Comparison of ENCODE assay signal across 28 cellular contexts in genomic region chr7:151558575-151558974, GRCh38. TPM values are rescaled to one million over a fixed set of nuclear protein-coding genes. Genes with fewer than 3 reads are reported as not detected.
A peak's percentile ranks its signal among the peaks of the same experiment; 100 is the strongest.
DNase-seq lines count a peak whose midpoint lies in the region; ATAC-seq and TF ChIP-seq lines count a peak whose summit lies in the region.
"Had no signal": no experiment of that assay in that cellular context is flagged by ENCODE, and none has a peak within 500 bp of the region (broad histone marks: within the 10 kb centered on the region; RNA-seq: fewer than 3 reads in every experiment).

No MANE protein-coding gene starts in this region.

- TF ChIP-seq CTCF in AG10803 (conservative IDR thresholded peaks at IDR 0.05; ENCODE audit: low read length): no peak
- TF ChIP-seq CTCF in IMR-90 (conservative IDR thresholded peaks at IDR 0.05; ENCODE audit: low read depth, low read length): no peak
- TF ChIP-seq CTCF in osteoblast (IDR thresholded peaks at IDR 0.05; ENCODE audit: extremely low read depth, low read depth, low read length): no peak
- TF ChIP-seq CTCF in WERI-Rb-1 (IDR thresholded peaks at IDR 0.05; ENCODE audit: low read depth, low read length): no peak

- H4K8ac ChIP-seq in IMR-90 (ENCODE audit: low read depth in 2 of 2, low read length in 2 of 2): peak overlapping the region; percentile 36 to 71; a peak in 2 of 4 replicates

- peak overlapping the region; percentile 44; the same call in 1 of the 2 replicates for H3K23ac ChIP-seq in IMR-90 (ENCODE audit: low read depth, low read length)

- peaks cover 5% of the 10 kb centered on the region for H3K9me1 ChIP-seq in IMR-90 (ENCODE audit: insufficient read depth, low read length)

- peak overlapping the region; percentile 77 for H2BK120ac ChIP-seq in IMR-90 (ENCODE audit: low read depth, low read length)

- peak; percentile 77 for DNase-seq in AG10803 (ENCODE audit: low read depth)
- DNase-seq in IMR-90: peak; percentile 87
- peak; percentile 88 for DNase-seq in dedifferentiated amniotic fluid mesenchymal stem cell (ENCODE audit: extremely low spot score)
- peak; percentile 72 for DNase-seq in osteoblast (ENCODE audit: insufficient read length, low spot score, missing footprints)
- DNase-seq in posterior vena cava (ENCODE audit: low spot score): no peak
- no peak for DNase-seq in HuH-7.5 (ENCODE audit: low spot score)
- DNase-seq in WERI-Rb-1: no peak
- DNase-seq: activated CD4-positive, alpha-beta T cell treated with anti-CD3 and anti-CD28 coated beads for 1 hour; activated gamma-delta T cell treated with Interleukin-2 at 50 U/mL for 16 hours; activated T-cell treated with anti-CD3 and anti-CD28 coated beads, Interleukin-2, amount 50 U/mL, for 1 hour; adrenal gland; caudate nucleus; CD4-positive, alpha-beta memory T cell; DMS 273 treated with DMSO at 0.1 percent for 48 hours; heart left ventricle; Karpas-422; left colon; NCI-H1436 treated with DMSO at 0.1 percent for 48 hours; NCI-H2171; NCI-H526 treated with DMSO at 0.1 percent for 48 hours; retina; stimulated activated CD4-positive, alpha-beta T cell treated with anti-CD3 and anti-CD28 coated beads, Interleukin-4, amount 100 ng/mL, for 1 hour; T-helper 1 cell; uterus had no signal

- H3K4me2 ChIP-seq in IMR-90 (ENCODE audit: low read depth, low read length) (peak overlapping the region; percentile 51), osteoblast (ENCODE audit: insufficient read depth, low read length) (no peak overlapping the region)
- H3K4me2 ChIP-seq: GM23338 had no signal

- CTCF ChIA-PET in IMR-90 (lab: Yijun Ruan, JAX): interaction anchor here (0.8 kb wide), 1 partner anchor 20 kb away, joined by 3 read pairs; no protein-coding TSS in a partner anchor

- H3K4ac ChIP-seq in IMR-90 (ENCODE audit: low read depth, low read length): peak overlapping the region; percentile 61

- TF ChIP-seq POLR2A in IMR-90 (IDR thresholded peaks at IDR 0.05; ENCODE audit: low read depth, low read length): no peak

- peak overlapping the region; percentile 85 for H2BK20ac ChIP-seq in IMR-90 (ENCODE audit: low read depth, low read length)

- H3K4me1 ChIP-seq in IMR-90 (ENCODE audit: control insufficient read depth, insufficient read depth, low read length) (peaks cover 11% of the 10 kb centered on the region), osteoblast (ENCODE audit: insufficient read depth, low read length) (no peaks in the 10 kb centered on the region)
- H3K4me1 ChIP-seq: adrenal gland, heart left ventricle, uterus had no signal

- H2AK9ac ChIP-seq in IMR-90 (replicated peaks; ENCODE audit: low read depth, low read length, poor library complexity): no peak overlapping the region

- H3K79me2 ChIP-seq in osteoblast (ENCODE audit: insufficient read depth, low read length): no peaks in the 10 kb centered on the region

- POLR2A ChIA-PET in IMR-90 (lab: Charles Lee; ENCODE audit: unreplicated experiment): no interaction called here

- intact Hi-C loops in IMR-90 (cut with micrococcal nuclease) (loop anchor here (5.0 to 10.0 kb wide), 2 partner anchors 36 to 74 kb away; no protein-coding TSS in a partner anchor), posterior vena cava (cut with DNase I) (no loop called here)

- H2BK5ac ChIP-seq in IMR-90 (ENCODE audit: low read depth, low read length, poor library complexity, severe bottlenecking): peak overlapping the region; percentile 73

- H2BK15ac ChIP-seq in IMR-90 (ENCODE audit: low read depth, low read length): peak overlapping the region; percentile 83; the same call in 2 of the 3 replicates

- H4K5ac ChIP-seq in IMR-90 (ENCODE audit: low read depth, low read length): peak overlapping the region; percentile 7

- H3K36me3 ChIP-seq in IMR-90 (ENCODE audit: control insufficient read depth, insufficient read depth, low read length): peaks cover 16% of the 10 kb centered on the region
- peaks cover 53% of the 10 kb centered on the region for H3K36me3 ChIP-seq in osteoblast (ENCODE audit: insufficient read depth, low read length)
- no peaks in the 10 kb centered on the region; the same call in 1 of the 2 replicates for H3K36me3 ChIP-seq in WERI-Rb-1
- H3K36me3 ChIP-seq: uterus had no signal

- H4K91ac ChIP-seq in IMR-90 (ENCODE audit: insufficient read depth, low read depth, low read length): peak overlapping the region; percentile 71; the same call in 1 of the 2 replicates

- H2AFZ ChIP-seq in IMR-90 (replicated peaks; ENCODE audit: low read length, poor library complexity) (no peak overlapping the region), osteoblast (ENCODE audit: low read length) (no peak overlapping the region)
- H2AFZ ChIP-seq: GM23338 had no signal

- dilution Hi-C loops in IMR-90 (cut with HindIII; ENCODE audit: low sequenced_read_pairs, unreplicated experiment): no loop called here

- BruUV-seq in IMR-90 (replicated peaks; lab: Mats Ljungman, UMichigan): no TSS peak

- H2AK5ac ChIP-seq in IMR-90 (ENCODE audit: low read depth, low read length): peak overlapping the region; percentile 94; the same call in 1 of the 2 replicates

- 0 out of 4 replicates have a peak, but pooled peaks cover 0 to 6% of the 10 kb centered on the region in 2 experiments for H3K79me1 ChIP-seq in IMR-90 (ENCODE audit: low read depth in 1 of 2, low read length in 2 of 2)

- H3K27me3 ChIP-seq in IMR-90 (ENCODE audit: control insufficient read depth, insufficient read depth, low read length): no peaks in the 10 kb centered on the region
- no peaks in the 10 kb centered on the region for H3K27me3 ChIP-seq in osteoblast (ENCODE audit: insufficient read depth, low read length)
- H3K27me3 ChIP-seq in WERI-Rb-1 (ENCODE audit: insufficient read depth, low read depth, severe bottlenecking): no peaks in the 10 kb centered on the region
- H3K27me3 ChIP-seq: adrenal gland, heart left ventricle, suprapubic skin, uterus had no signal

- H3K9me3 ChIP-seq in IMR-90 (ENCODE audit: control insufficient read depth, insufficient read depth, low read length) (no peaks in the 10 kb centered on the region), osteoblast (ENCODE audit: low read depth, low read length) (no peaks in the 10 kb centered on the region), WERI-Rb-1 (ENCODE audit: severe bottlenecking) (no peaks in the 10 kb centered on the region)
- H3K9me3 ChIP-seq: adrenal gland, heart left ventricle, suprapubic skin, uterus had no signal

- H3K9ac ChIP-seq in IMR-90 (ENCODE audit: low read depth, low read length): peak overlapping the region; percentile 41; the same call in 1 of the 2 replicates

- 0 out of 2 replicates have a peak, but pooled peaks have one; percentile 5 for TF ChIP-seq RAD21 in IMR-90 (IDR thresholded peaks at IDR 0.05; ENCODE audit: low read length)

- H3K4me3 ChIP-seq in AG10803 (ENCODE audit: low read length) (no peak overlapping the region), IMR-90 (ENCODE audit: insufficient read depth, low read depth, low read length) (no peak overlapping the region), osteoblast (ENCODE audit: insufficient read depth, low read length) (no peak overlapping the region), WERI-Rb-1 (ENCODE audit: low read depth, low read length) (no peak overlapping the region)
- H3K4me3 ChIP-seq: adrenal gland, GM23338, heart left ventricle, suprapubic skin, uterus had no signal

- H3K56ac ChIP-seq in IMR-90 (ENCODE audit: extremely low read depth, insufficient read depth, low read length): peak overlapping the region; percentile 44

- in situ Hi-C loops in IMR-90 (cut with MboI; ENCODE audit: low sequenced_read_pairs): no loop called here

- 40% methylated on average over 1 of the region's 6 CpGs; no CpG with 5 or more reads in 1 of the 2 experiments for WGBS in IMR-90 (ENCODE audit: extremely low coverage in 2 of 2, insufficient read length in 1 of 2), 2 experiments

- peak overlapping the region; percentile 73 for H3K18ac ChIP-seq in IMR-90 (ENCODE audit: low read depth, low read length)

- H3K14ac ChIP-seq in IMR-90 (replicated peaks; ENCODE audit: low read depth, low read length): 0 out of 2 replicates have a peak overlapping the region, but pooled peaks have one; percentile 15

- H3K27ac ChIP-seq in IMR-90 (ENCODE audit: insufficient read depth, low read length) (peak overlapping the region; percentile 92), osteoblast (ENCODE audit: low read depth, low read length) (no peak overlapping the region), WERI-Rb-1 (no peak overlapping the region)
- H3K27ac ChIP-seq: adrenal gland, heart left ventricle, suprapubic skin, uterus had no signal

- no peaks in the 10 kb centered on the region for H4K20me1 ChIP-seq in IMR-90 (ENCODE audit: insufficient read depth, low read length)
- no peaks in the 10 kb centered on the region for H4K20me1 ChIP-seq in osteoblast (ENCODE audit: insufficient read depth, low read length)

- peak; percentile 89 for ATAC-seq in IMR-90 (ENCODE audit: low read depth)
- no peak for ATAC-seq in HG03521 (IDR thresholded peaks at IDR 0.05; ENCODE audit: unreplicated experiment)
- ATAC-seq: GM23338; heart left ventricle; left colon; stimulated activated memory B cell treated with anti-CD40 and anti-IgM and Interleukin-4, amounts not matched to agents 10 μg/mL and 1 μg/mL and 100 μg/mL, for 72 hours had no signal

TF ChIP-seq in IMR-90, 13 proteins besides CTCF, POLR2A, EP300 and RAD21:
- TF ChIP-seq CHD1 (IDR thresholded peaks at IDR 0.05; ENCODE audit: low read depth, low read length) (no peak), CEBPB (IDR thresholded peaks at IDR 0.05; ENCODE audit: low read depth, low read length) (peak; percentile 45)

RNA-seq across cellular contexts. Expression of gene RHEB, which starts 38.9 kb away (rescaled TPM):
- total RNA-seq in IMR-90 (2012; rRNA removed) (19.7 and 45.5 TPM in 2 replicates), osteoblast (63.4 and 77.8 TPM in 2 replicates), posterior vena cava (100 to 1,000 TPM; 119 to 138 TPM)
- 56.8 and 67.2 TPM in 2 replicates for polyA plus RNA-seq in IMR-90 (2012; rRNA removed)
- 67.9 and 82.1 TPM in 2 replicates for polyA plus RNA-seq in IMR-90 (2012; cell fraction: cytosol; rRNA removed)
- polyA plus RNA-seq in IMR-90 (2012; cell fraction: nucleus; rRNA removed; ENCODE audit: low replicate concordance): 15.7 and 32.1 TPM in 2 replicates

Comparison
In these comparisons a context has a peak if more than half of its experiments do, and no peak if none do; other contexts are left out.
1. DNase-seq: peak in AG10803 (single experiment), IMR-90 (single experiment), dedifferentiated amniotic fluid mesenchymal stem cell (single experiment) and osteoblast (single experiment); none in posterior vena cava (single experiment), HuH-7.5 (single experiment) and WERI-Rb-1 (single experiment).